In genomic region chr22:24642307-24642706, GRCh38 we compare ENCODE assay signal across 1 cellular context. TPM values are rescaled to one million over a fixed set of nuclear protein-coding genes. Genes with fewer than 3 reads are reported as not detected.
"Had no signal": no experiment of that assay in that cellular context is flagged by ENCODE, and none has a peak within 500 bp of the region (broad histone marks: within the 10 kb centered on the region; RNA-seq: fewer than 3 reads in every experiment).

No MANE protein-coding gene starts in this region.

RNA-seq across cellular contexts. Expression of gene GGT1, which starts 39.3 kb away (rescaled TPM):
- total RNA-seq: ascending aorta had no signal
